ENCODE assay signal across 8 cellular contexts in the genomic region with DNA sequence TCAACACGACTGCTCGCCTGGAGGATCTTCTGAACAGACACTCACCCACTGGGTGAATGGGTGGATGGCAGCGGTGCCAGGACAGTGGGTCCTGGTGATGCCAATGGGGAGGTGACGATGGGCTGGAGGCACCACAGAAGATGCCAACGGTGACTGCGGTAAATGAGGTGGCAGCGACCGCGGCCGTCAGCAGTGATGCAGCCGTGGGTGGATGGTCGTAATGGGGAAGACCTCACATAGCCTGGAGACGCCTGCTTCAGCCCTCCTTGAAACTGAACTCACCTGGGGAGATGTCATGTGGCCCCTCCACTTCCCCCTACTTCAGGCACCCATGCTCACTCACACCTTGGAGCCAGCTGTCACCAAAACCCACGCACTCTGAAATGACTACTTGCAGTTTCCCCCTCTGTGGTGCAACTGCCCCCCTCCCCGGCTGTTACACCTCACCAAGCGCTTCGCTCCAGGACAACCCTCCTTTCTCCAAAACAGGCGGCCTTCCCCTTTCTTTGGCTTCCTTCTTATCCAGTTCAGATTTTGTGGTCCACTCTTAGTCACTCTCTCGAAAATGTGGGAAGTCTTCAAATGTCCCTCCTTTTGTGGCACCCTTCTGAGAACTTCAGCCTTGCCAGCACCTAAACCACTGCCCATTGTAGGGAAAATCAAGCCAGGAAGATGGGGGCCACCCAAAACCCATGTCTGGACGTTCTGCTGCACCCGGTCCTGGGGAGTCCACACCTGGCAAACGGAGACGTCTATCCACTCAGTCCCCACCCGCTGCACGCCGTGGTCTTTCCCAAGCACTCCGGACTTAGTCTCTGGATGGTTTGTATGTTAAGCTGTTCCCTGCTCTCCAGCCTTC. TPM values are rescaled to one million over a fixed set of nuclear protein-coding genes. Genes with fewer than 3 reads are reported as not detected.
DNase-seq lines count a peak whose midpoint lies in the region; ATAC-seq and TF ChIP-seq lines count a peak whose summit lies in the region.

No MANE protein-coding gene starts in this region.

- peaks cover 10% of the 10 kb centered on the region for H3K4me1 Mint-ChIP-seq in activated T-helper 17 cell treated with anti-CD3 and anti-CD28 coated beads, Interleukin-2, amount 50 U/mL, for 72 hours
- peaks cover 25% of the 10 kb centered on the region for H3K4me1 Mint-ChIP-seq in osteocyte (ENCODE audit: unreplicated experiment)

- H3K9me3 Mint-ChIP-seq in activated T-helper 17 cell treated with anti-CD3 and anti-CD28 coated beads, Interleukin-2, amount 50 U/mL, for 72 hours = no peaks in the 10 kb centered on the region
- H3K9me3 Mint-ChIP-seq in osteocyte (ENCODE audit: unreplicated experiment) = no peaks in the 10 kb centered on the region

- peak overlapping the region; percentile 22 for H3K27ac Mint-ChIP-seq in activated T-helper 17 cell treated with anti-CD3 and anti-CD28 coated beads, Interleukin-2, amount 50 U/mL, for 72 hours
- no peak overlapping the region for H3K27ac Mint-ChIP-seq in osteocyte (ENCODE audit: unreplicated experiment)

- peaks cover 57% of the 10 kb centered on the region for H3K27me3 ChIP-seq in transverse colon

- in situ Hi-C loops in transverse colon (cut with MboI; ENCODE audit: low pct_ligation_motif_present in 1 of 4, low pct_unique_long_range_greater_than_20kb in 1 of 4, low sequenced_read_pairs in 3 of 4) = no loop called here

- TF ChIP-seq POLR2A in transverse colon (IDR thresholded peaks at IDR 0.05) = no peak

- H3K4me1 ChIP-seq in transverse colon = peaks cover 20 to 42% (median 25%) of the 10 kb centered on the region in 4 donors

- no peaks in the 10 kb centered on the region for H3K9me3 ChIP-seq in transverse colon

- H3K4me3 Mint-ChIP-seq in activated T-helper 17 cell treated with anti-CD3 and anti-CD28 coated beads, Interleukin-2, amount 50 U/mL, for 72 hours = peak overlapping the region; percentile 56
- H3K4me3 Mint-ChIP-seq in osteocyte (ENCODE audit: unreplicated experiment) = no peak overlapping the region

- H3K27ac ChIP-seq in transverse colon = no peak overlapping the region

- TF ChIP-seq EP300 in transverse colon (IDR thresholded peaks at IDR 0.05; ENCODE audit: low read depth) = no peak

- no peaks in the 10 kb centered on the region for H3K36me3 ChIP-seq in transverse colon

- H3K36me3 Mint-ChIP-seq in activated T-helper 17 cell treated with anti-CD3 and anti-CD28 coated beads, Interleukin-2, amount 50 U/mL, for 72 hours (ENCODE audit: low read depth) = peaks cover 6% of the 10 kb centered on the region
- H3K36me3 Mint-ChIP-seq in osteocyte (ENCODE audit: unreplicated experiment) = no peaks in the 10 kb centered on the region

- H3K27me3 Mint-ChIP-seq in activated T-helper 17 cell treated with anti-CD3 and anti-CD28 coated beads, Interleukin-2, amount 50 U/mL, for 72 hours = peaks cover 3% of the 10 kb centered on the region
- no peaks in the 10 kb centered on the region for H3K27me3 Mint-ChIP-seq in osteocyte (ENCODE audit: unreplicated experiment)

- DNase-seq in activated naive CD4-positive, alpha-beta T cell treated with Interleukin-2 at 50 U/mL for 16 hours = peak; percentile 68
- no peak for DNase-seq in activated naive CD4-positive, alpha-beta T cell (lab: John Stamatoyannopoulos, UW)
- DNase-seq in transverse colon (peak; percentile 63), osteocyte (ENCODE audit: extremely low spot score, unreplicated experiment) (no peak), sciatic nerve (ENCODE audit: low spot score) (no peak)

- WGBS in transverse colon (ENCODE audit: low coverage in 1 of 2), 2 donors = 67 to 70% methylated on average over 7 to 27 of the region's 27 CpGs

- ATAC-seq in HG02973 (IDR thresholded peaks at IDR 0.05; ENCODE audit: unreplicated experiment) (peak; percentile 64), HG02970 (IDR thresholded peaks at IDR 0.05; ENCODE audit: low FRiP score, unreplicated experiment) (no peak), sciatic nerve (no peak)
- ATAC-seq in activated T-helper 17 cell treated with anti-CD3 and anti-CD28 coated beads, Interleukin-2, amount 50 U/mL, for 72 hours (replicated peaks) = peak; percentile 93

- no peak for TF ChIP-seq CTCF in transverse colon (IDR thresholded peaks at IDR 0.05)
- no peak for TF ChIP-seq CTCF in osteocyte (IDR thresholded peaks at IDR 0.05)

- intact Hi-C loops in transverse colon (cut with DNase I; ENCODE audit: low total_unique reads) = no loop called here
- intact Hi-C loops in sciatic nerve (cut with DNase I) = no loop called here

- H3K4me3 ChIP-seq in transverse colon = no peak overlapping the region

RNA-seq across cellular contexts. Expression of a gene that starts 10.4 kb away (rescaled TPM):
- total RNA-seq in activated T-helper 17 cell treated with anti-CD3 and anti-CD28 coated beads, Interleukin-2, amount 50 U/mL, for 72 hours = under 1 TPM in 1 of 2 donors, not detected in 1; 0.19 TPM
- not detected for total RNA-seq in transverse colon
- not detected in 2 replicates for total RNA-seq in osteocyte
- not detected for total RNA-seq in sciatic nerve

RNA-seq across cellular contexts. Expression of a gene that starts 14.2 kb away (rescaled TPM):
- total RNA-seq in activated T-helper 17 cell treated with anti-CD3 and anti-CD28 coated beads, Interleukin-2, amount 50 U/mL, for 72 hours = 10 to 100 TPM; 54.8 to 92.9 TPM
- 10 to 100 TPM; 40.8 to 67.0 (median 62.6) TPM for total RNA-seq in transverse colon
- total RNA-seq in osteocyte = 102 and 109 TPM in 2 replicates
- total RNA-seq in sciatic nerve = 69.1 TPM

RNA-seq across cellular contexts. Expression of a gene that starts 19.9 kb away (rescaled TPM):
- 1 to 10 TPM in 1 of 2 donors, under 1 TPM in 1; 0.54 to 6.2 TPM for total RNA-seq in activated T-helper 17 cell treated with anti-CD3 and anti-CD28 coated beads, Interleukin-2, amount 50 U/mL, for 72 hours
- total RNA-seq in transverse colon = 1 to 10 TPM; 2.3 to 6.0 (median 5.3) TPM
- total RNA-seq in osteocyte = 20.5 and 20.9 TPM in 2 replicates
- 30.2 TPM for total RNA-seq in sciatic nerve

RNA-seq across cellular contexts. Expression of a gene that starts 44.0 kb away (rescaled TPM):
- total RNA-seq in activated T-helper 17 cell treated with anti-CD3 and anti-CD28 coated beads, Interleukin-2, amount 50 U/mL, for 72 hours = 10 to 100 TPM; 46.8 to 53.4 TPM
- 10 to 100 TPM; 59.9 to 77.3 (median 71.4) TPM for total RNA-seq in transverse colon
- 41.2 and 42.7 TPM in 2 replicates for total RNA-seq in osteocyte
- total RNA-seq in sciatic nerve = 30.1 TPM

Comparison
In these comparisons a context has a peak if more than half of its experiments do, and no peak if none do; other contexts are left out.
1. DNase-seq: peak in activated naive CD4-positive, alpha-beta T cell treated with Interleukin-2 at 50 U/mL for 16 hours (single experiment) and transverse colon (single experiment); none in activated naive CD4-positive, alpha-beta T cell (0 of 4), osteocyte (single experiment) and sciatic nerve (single experiment).
2. ATAC-seq: peak in HG02973 (single experiment) and activated T-helper 17 cell treated with anti-CD3 and anti-CD28 coated beads, Interleukin-2, amount 50 U/mL, for 72 hours (single experiment); none in HG02970 (single experiment) and sciatic nerve (single experiment).